21 cellular contexts compared by ENCODE assay signal in genomic region chr5:160305319-160305718, GRCh38. TPM values are rescaled to one million over a fixed set of nuclear protein-coding genes. Genes with fewer than 3 reads are reported as not detected.
DNase-seq lines count a peak whose midpoint lies in the region; ATAC-seq, FAIRE-seq and TF ChIP-seq lines count a peak whose summit lies in the region.
"Had no signal": no experiment of that assay in that cellular context is flagged by ENCODE, and none has a peak within 500 bp of the region (broad histone marks: within the 10 kb centered on the region; RNA-seq: fewer than 3 reads in every experiment).

No MANE protein-coding gene starts in this region.

- no peak overlapping the region for H2AFZ ChIP-seq in HepG2 (ENCODE audit: low read length)
- H2AFZ ChIP-seq: GM23248 had no signal

- H3K36me3 ChIP-seq in Caco-2 (ENCODE audit: control insufficient read depth, insufficient read depth, low read length) = peaks cover 2% of the 10 kb centered on the region; the same call in 1 of the 2 replicates
- H3K36me3 ChIP-seq in RWPE2 (ENCODE audit: low read depth) = peaks cover 51% of the 10 kb centered on the region
- no peaks in the 10 kb centered on the region for H3K36me3 ChIP-seq in HepG2 (replicated peaks in 1 of 2; ENCODE audit: control insufficient read depth in 1 of 2, insufficient read depth in 2 of 2, low read length in 2 of 2)

- H3K4me1 ChIP-seq in Caco-2 (peaks cover 39% of the 10 kb centered on the region), RWPE2 (ENCODE audit: insufficient read depth, poor library complexity, severe bottlenecking) (peaks cover 3% of the 10 kb centered on the region), HepG2 (ENCODE audit: insufficient read depth, low read length) (peaks cover 16% of the 10 kb centered on the region)

- H3K9ac ChIP-seq in HepG2 (ENCODE audit: insufficient read depth, low read depth, low read length) = no peak overlapping the region
- H3K9ac ChIP-seq: GM23248 had no signal

- H3K27me3 ChIP-seq in Caco-2 (replicated peaks; ENCODE audit: control insufficient read depth, insufficient read depth, low read length) (no peaks in the 10 kb centered on the region), RWPE2 (ENCODE audit: insufficient read depth, poor library complexity, severe bottlenecking) (no peaks in the 10 kb centered on the region), HepG2 (ENCODE audit: control insufficient read depth in 1 of 2, insufficient read depth in 2 of 2, low read length in 2 of 2) (no peaks in the 10 kb centered on the region)

- in situ Hi-C loops in HepG2 (cut with HindIII; ENCODE audit: extremely low pct_ligation_motif_present, low pct_unique_long_range_greater_than_20kb) = no loop called here

- H3K9me3 ChIP-seq in Caco-2 = no peaks in the 10 kb centered on the region
- no peaks in the 10 kb centered on the region for H3K9me3 ChIP-seq in RWPE2 (ENCODE audit: severe bottlenecking)
- H3K9me3 ChIP-seq in HepG2 (ENCODE audit: low read length) = no peaks in the 10 kb centered on the region

- no peaks in the 10 kb centered on the region for H4K20me1 ChIP-seq in HepG2 (ENCODE audit: insufficient read depth, low read length)

- POLR2A ChIA-PET in Caco-2 (lab: Charles Lee) (no interaction called here), HepG2 (lab: Yijun Ruan, JAX) (no interaction called here)

- WGBS in HepG2 (ENCODE audit: low lambda C conversion rate) = 90% methylated on average over 10 of the region's 10 CpGs

- H3K36me3 Mint-ChIP-seq in Caco-2 (ENCODE audit: insufficient read depth, unreplicated experiment) (peaks cover 21% of the 10 kb centered on the region), Calu3 (ENCODE audit: insufficient read depth, unreplicated experiment) (no peaks in the 10 kb centered on the region)
- H3K36me3 Mint-ChIP-seq: CD4-positive, alpha-beta memory T cell had no signal

- H3K27me3 Mint-ChIP-seq in Caco-2 (ENCODE audit: insufficient read depth, unreplicated experiment) (no peaks in the 10 kb centered on the region), Calu3 (ENCODE audit: unreplicated experiment) (no peaks in the 10 kb centered on the region)

- H3K4me3 Mint-ChIP-seq in Caco-2 (ENCODE audit: unreplicated experiment) (no peak overlapping the region), Calu3 (ENCODE audit: low read depth, unreplicated experiment) (no peak overlapping the region)
- H3K4me3 Mint-ChIP-seq: CD4-positive, alpha-beta memory T cell had no signal

- no peak for DNase-seq in Caco-2
- no peak for DNase-seq in RWPE2 (ENCODE audit: low spot score)
- DNase-seq in epithelial cell of prostate (ENCODE audit: low read depth, low spot score) = no peak
- no peak for DNase-seq in HepG2 (ENCODE audit: low spot score)
- DNase-seq in Calu3 = no peak
- DNase-seq in OCI-M1 (lab: John Stamatoyannopoulos, UW) = no peak
- DNase-seq: C1 segment of cervical spinal cord; CD4-positive, alpha-beta memory T cell; COR-L47; DMS 273 treated with DMSO at 0.1 percent for 48 hours; DMS79; GDM1; GM23248; H7; HCEC 1CT had no signal

- BruUV-seq in Caco-2 (replicated peaks; lab: Mats Ljungman, UMichigan) = no TSS peak
- BruUV-seq in HepG2 (replicated peaks; lab: Mats Ljungman, UMichigan) = no TSS peak
- BruUV-seq in Calu3 (replicated peaks; lab: Mats Ljungman, UMichigan) = no TSS peak

- H3K4me3 ChIP-seq in Caco-2 (ENCODE audit: low read depth, low read length) (no peak overlapping the region), RWPE2 (ENCODE audit: severe bottlenecking) (no peak overlapping the region), HepG2 (replicated peaks in 1 of 3; ENCODE audit: insufficient read depth in 1 of 3, low read depth in 2 of 3, low read length in 3 of 3) (no peak overlapping the region)
- H3K4me3 ChIP-seq: GM12878, GM23248 had no signal

- FAIRE-seq in HepG2 (lab: Jason Lieb, UNC) = no peak
- FAIRE-seq: D721Med, GM12878, GM19239, H1 had no signal

- H3K27ac Mint-ChIP-seq in Caco-2 (ENCODE audit: unreplicated experiment) = peak overlapping the region; percentile 17
- no peak overlapping the region for H3K27ac Mint-ChIP-seq in Calu3 (ENCODE audit: unreplicated experiment)
- H3K27ac Mint-ChIP-seq: CD4-positive, alpha-beta memory T cell had no signal

- H3K9me3 Mint-ChIP-seq in Caco-2 (ENCODE audit: unreplicated experiment) = no peaks in the 10 kb centered on the region
- H3K9me3 Mint-ChIP-seq in Calu3 (ENCODE audit: low read depth, unreplicated experiment) = no peaks in the 10 kb centered on the region

- no peak overlapping the region for H3K4me2 ChIP-seq in HepG2 (ENCODE audit: low read depth, low read length)

- ATAC-seq in RWPE2 (ENCODE audit: low read depth) (no peak), HepG2 (no peak), GM19467 (IDR thresholded peaks at IDR 0.05; ENCODE audit: unreplicated experiment) (no peak), GM19455 (IDR thresholded peaks at IDR 0.05; ENCODE audit: unreplicated experiment) (no peak)
- ATAC-seq: GM12878 had no signal

- TF ChIP-seq EP300 in HepG2 (IDR thresholded peaks at IDR 0.05; ENCODE audit: low read depth in 2 of 2, low read length in 2 of 2) = no peak
- no peak for TF ChIP-seq EP300 in HepG2 (CRISPR knock-in tag; IDR thresholded peaks at IDR 0.05; ENCODE audit: borderline replicate concordance)

- no peak for TF ChIP-seq POLR2A in HepG2 (IDR thresholded peaks at IDR 0.05; ENCODE audit: insufficient read depth in 1 of 2, low read depth in 2 of 2, low read length in 2 of 2)

- CTCF ChIA-PET in Caco-2 (lab: Charles Lee) = no interaction called here
- CTCF ChIA-PET in HepG2 (lab: Yijun Ruan, JAX; ENCODE audit: low intra/inter-chr PET ratio, low total read pairs) = no interaction called here
- CTCF ChIA-PET in Calu3 (lab: Charles Lee) = no interaction called here

- H3K79me2 ChIP-seq in HepG2 (ENCODE audit: insufficient read depth, low read length) = no peaks in the 10 kb centered on the region

- H3K27ac ChIP-seq in RWPE2 (ENCODE audit: poor library complexity, severe bottlenecking) = peak overlapping the region; percentile 24
- peak overlapping the region; percentile 23 for H3K27ac ChIP-seq in epithelial cell of prostate
- no peak overlapping the region for H3K27ac ChIP-seq in HepG2 (ENCODE audit: extremely low read length, insufficient read depth, low read length)
- H3K27ac ChIP-seq: GM23248 had no signal

- no peak for TF ChIP-seq RAD21 in HepG2 (CRISPR knock-in tag; IDR thresholded peaks at IDR 0.05)

- peaks cover 27% of the 10 kb centered on the region for H3K4me1 Mint-ChIP-seq in Caco-2 (ENCODE audit: low read depth, unreplicated experiment)
- H3K4me1 Mint-ChIP-seq in Calu3 (ENCODE audit: low read depth, unreplicated experiment) = peaks cover 21% of the 10 kb centered on the region
- H3K4me1 Mint-ChIP-seq: CD4-positive, alpha-beta memory T cell had no signal

- intact Hi-C loops in Caco-2 (cut with micrococcal nuclease; ENCODE audit: unreplicated experiment) (no loop called here), HepG2 (cut with micrococcal nuclease; ENCODE audit: unreplicated experiment) (no loop called here), Calu3 (cut with micrococcal nuclease; ENCODE audit: unreplicated experiment) (no loop called here)

- TF ChIP-seq CTCF in Caco-2 (IDR thresholded peaks at IDR 0.05; ENCODE audit: insufficient read depth in 1 of 2, low read depth in 1 of 2, low read length in 1 of 2, severe bottlenecking in 1 of 2, unreplicated experiment in 1 of 2) (no peak), RWPE2 (IDR thresholded peaks at IDR 0.05; ENCODE audit: poor library complexity, severe bottlenecking) (no peak), HepG2 (CRISPR knock-in tag; IDR thresholded peaks at IDR 0.05) (no peak), Calu3 (IDR thresholded peaks at IDR 0.05; ENCODE audit: unreplicated experiment) (no peak)

RNA-seq across cellular contexts. Expression of gene CCNJL, which starts 7.0 kb away (rescaled TPM):
- total RNA-seq in Caco-2 (2022) = 16.5 and 17.4 TPM in 2 replicates
- total RNA-seq in HepG2 (2016; rRNA removed; fragmentation: Illumina TruSeq; extraction: Trizol) = 1.1 and 1.6 TPM in 2 replicates
- total RNA-seq in HepG2 (2016; cell fraction: cytosol; rRNA removed; fragmentation: Illumina TruSeq; extraction: Trizol; ENCODE audit: low read depth) = 0.44 and 0.51 TPM in 2 replicates
- total RNA-seq in HepG2 (2016; cell fraction: insoluble cytoplasmic fraction; rRNA removed; fragmentation: Illumina TruSeq; extraction: Trizol) = 1.0 and 1.5 TPM in 2 replicates
- total RNA-seq in HepG2 (2016; cell fraction: membrane; rRNA removed; fragmentation: Illumina TruSeq; extraction: Trizol) = 1.6 and 1.8 TPM in 2 replicates
- total RNA-seq in HepG2 (2016; cell fraction: nucleus; rRNA removed; fragmentation: Illumina TruSeq; extraction: Trizol) = 1.2 and 1.3 TPM in 2 replicates
- 4.2 and 4.4 TPM in 2 replicates for polyA plus RNA-seq in HepG2 (2011; rRNA removed)
- 1.7 and 2.8 TPM in 2 replicates for polyA plus RNA-seq in HepG2 (2011; cell fraction: cytosol; rRNA removed)
- 3.2 and 3.9 TPM in 2 replicates for polyA plus RNA-seq in HepG2 (2011; cell fraction: nucleus; rRNA removed)
- polyA plus RNA-seq in HepG2 (2012) = 2.1 and 3.0 TPM in 2 replicates
- polyA plus RNA-seq in HepG2 (2016; cell fraction: cytosol; fragmentation: Illumina TruSeq; extraction: Trizol; ENCODE audit: low read depth) = 0.73 and 1.4 TPM in 2 replicates
- polyA plus RNA-seq in HepG2 (2016; cell fraction: insoluble cytoplasmic fraction; fragmentation: Illumina TruSeq; extraction: Trizol; ENCODE audit: low read depth) = 2.2 and 2.7 TPM in 2 replicates
- polyA plus RNA-seq in HepG2 (2016; cell fraction: membrane; fragmentation: Illumina TruSeq; extraction: Trizol; ENCODE audit: low read depth) = 1.9 and 2.3 TPM in 2 replicates
- polyA plus RNA-seq in HepG2 (2016; cell fraction: nucleus; fragmentation: Illumina TruSeq; extraction: Trizol; ENCODE audit: insufficient read depth, low read depth) = 2.6 and 2.7 TPM in 2 replicates
- polyA minus RNA-seq in HepG2 (2011; rRNA and poly(A)+ RNA removed; ENCODE audit: low replicate concordance) = 2.0 and 10.0 TPM in 2 replicates
- polyA minus RNA-seq in HepG2 (2011; cell fraction: cytosol; rRNA and poly(A)+ RNA removed) = 1.9 and 2.3 TPM in 2 replicates
- 4.7 and 5.5 TPM in 2 replicates for polyA minus RNA-seq in HepG2 (2011; cell fraction: nucleus; rRNA and poly(A)+ RNA removed)
- total RNA-seq in Calu3 (2022) = 13.2 and 17.4 TPM in 2 replicates
- total RNA-seq: CD4-positive, alpha-beta memory T cell had no signal
- polyA plus RNA-seq: CD4-positive, alpha-beta memory T cell; GM23248 had no signal
